Comparison of ENCODE assay signal across 1 cellular context in genomic region chr7:100865372-100865911, GRCh38.
TF ChIP-seq lines count a peak whose summit lies in the region.

No MANE protein-coding gene starts in this region.

TF ChIP-seq in HCT116, 20 proteins besides CTCF, POLR2A, EP300 and RAD21 (continued from another document):
- TF ChIP-seq ZBTB33 (IDR thresholded peaks at IDR 0.05; ENCODE audit: extremely low read depth, insufficient replicate concordance, low read length) (no peak), EZH2 (IDR thresholded peaks at IDR 0.05) (no peak), TCF7L2 (IDR thresholded peaks at IDR 0.05; ENCODE audit: borderline replicate concordance, extremely low read depth, insufficient read depth, insufficient read length) (no peak), SP1 (IDR thresholded peaks at IDR 0.05; ENCODE audit: low read depth) (no peak), ZNF274 (IDR thresholded peaks at IDR 0.05; ENCODE audit: low read depth, low read length) (no peak), ATF3 (IDR thresholded peaks at IDR 0.05) (no peak), CEBPB (IDR thresholded peaks at IDR 0.05; ENCODE audit: low read depth) (no peak)
